Comparison of ENCODE assay signal across 18 cellular contexts in the genomic region with DNA sequence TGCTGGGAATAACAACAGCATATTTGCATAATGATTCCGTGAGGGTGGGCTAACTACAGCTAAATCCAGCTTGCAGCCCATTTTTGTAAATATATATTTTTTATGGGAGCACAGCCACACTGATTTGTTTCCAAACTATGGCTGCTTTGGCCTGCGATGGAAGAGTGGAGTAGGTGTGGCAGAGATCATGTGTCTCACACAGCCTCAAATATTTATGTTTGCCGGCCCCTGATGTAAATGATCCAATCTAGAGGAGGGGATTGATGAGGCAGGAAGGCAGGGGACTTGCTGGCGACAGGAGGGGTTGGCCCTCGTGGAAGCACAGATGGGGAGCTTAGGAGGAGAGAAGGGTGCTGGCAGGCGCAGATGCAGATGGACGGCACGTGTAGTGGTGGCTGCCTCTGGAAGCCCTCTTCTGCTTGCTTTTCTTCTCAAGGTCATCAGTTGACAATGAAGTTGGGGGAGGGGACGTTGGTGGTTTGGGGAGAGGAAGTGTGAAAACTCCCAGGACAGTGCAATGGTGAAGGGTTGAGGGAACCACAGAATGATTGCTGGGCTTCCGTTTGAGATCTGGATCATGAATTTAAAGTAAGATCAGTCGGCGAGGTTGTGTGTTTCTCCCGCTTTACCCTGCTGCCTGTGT. TPM values are rescaled to one million over a fixed set of nuclear protein-coding genes. Genes with fewer than 3 reads are reported as not detected.
DNase-seq lines count a peak whose midpoint lies in the region; TF ChIP-seq lines count a peak whose summit lies in the region.
"Had no signal": no experiment of that assay in that cellular context is flagged by ENCODE, and none has a peak within 500 bp of the region (broad histone marks: within the 10 kb centered on the region; RNA-seq: fewer than 3 reads in every experiment).

No MANE protein-coding gene starts in this region.

- TF ChIP-seq CTCF in NB4 (IDR thresholded peaks at IDR 0.05; ENCODE audit: low read depth, low read length) (no peak), neutrophil (IDR thresholded peaks at IDR 0.05) (no peak), endothelial cell (IDR thresholded peaks at IDR 0.05; ENCODE audit: unreplicated experiment) (no peak), GM10266 (IDR thresholded peaks at IDR 0.05; ENCODE audit: control insufficient read depth, insufficient read depth, low read depth, missing control alignments) (no peak)

- H3K4me3 ChIP-seq in NB4 (ENCODE audit: low read depth, low read length) = no peak overlapping the region
- peak overlapping the region in 1 of 2 experiments; percentile 28 for H3K4me3 ChIP-seq in neutrophil (ENCODE audit: low read depth in 1 of 2, low read length in 1 of 2)
- H3K4me3 ChIP-seq in CD4-positive, alpha-beta memory T cell (ENCODE audit: low read length in 2 of 2) = no peak overlapping the region
- H3K4me3 ChIP-seq: gastrocnemius medialis, left ventricle myocardium inferior, pancreas, sigmoid colon, vagina had no signal

- H3K36me3 ChIP-seq in neutrophil = no peaks in the 10 kb centered on the region
- no peaks in the 10 kb centered on the region for H3K36me3 ChIP-seq in CD4-positive, alpha-beta memory T cell (ENCODE audit: insufficient read depth, low read length)
- H3K36me3 ChIP-seq: left ventricle myocardium inferior, pancreas, sigmoid colon, vagina had no signal

- intact Hi-C loops in CD4-positive, alpha-beta memory T cell (cut with micrococcal nuclease) = no loop called here

- POLR2A ChIA-PET in CD4-positive, alpha-beta memory T cell (lab: Charles Lee; ENCODE audit: partially characterized antibody) = no interaction called here

- no peaks in the 10 kb centered on the region for H3K9me3 ChIP-seq in neutrophil
- no peaks in the 10 kb centered on the region for H3K9me3 ChIP-seq in CD4-positive, alpha-beta memory T cell (ENCODE audit: control insufficient read depth in 1 of 2, low read length in 2 of 2)
- H3K9me3 ChIP-seq: gastrocnemius medialis, left ventricle myocardium inferior, pancreas, sigmoid colon, vagina had no signal

- H3K9me3 Mint-ChIP-seq in T-helper 1 cell treated with Interleukin-12 subunit alpha and Interleukin-12 subunit beta and Interleukin-4 antibody, amounts not matched to agents 30 μg/mL and 1 μg/mL, for 36 hours = peaks cover 22% of the 10 kb centered on the region
- H3K9me3 Mint-ChIP-seq in endothelial cell (ENCODE audit: unreplicated experiment) = peaks cover 6% of the 10 kb centered on the region
- H3K9me3 Mint-ChIP-seq in CD4-positive, alpha-beta memory T cell = peaks cover 0 to 3% (median 2%) of the 10 kb centered on the region in 8 donors
- H3K9me3 Mint-ChIP-seq: CD8-positive, alpha-beta memory T cell had no signal

- no peak for DNase-seq in T-helper 1 cell
- DNase-seq in NB4 (ENCODE audit: low read depth) = peak; percentile 95
- DNase-seq in UCSD-AML1 (lab: John Stamatoyannopoulos, UW; ENCODE audit: unreplicated experiment) = peak; percentile 52
- no peak for DNase-seq in endothelial cell (ENCODE audit: low spot score)
- DNase-seq in GM10266 (ENCODE audit: extremely low spot score) = no peak
- no peak for DNase-seq in CD4-positive, alpha-beta memory T cell
- DNase-seq: activated CD4-positive, CD25-positive, alpha-beta regulatory T cell treated with anti-CD3 and anti-CD28 coated beads, Interleukin-2, amount 50 U/mL, for 72 hours; activated naive CD4-positive, alpha-beta T cell treated with anti-CD3 and anti-CD28 coated beads for 36 hours; CD8-positive, alpha-beta memory T cell; gastrocnemius medialis; left ventricle myocardium inferior; NCI-H774; pancreas; sigmoid colon had no signal

- peaks cover 24% of the 10 kb centered on the region for H3K4me1 Mint-ChIP-seq in T-helper 1 cell treated with Interleukin-12 subunit alpha and Interleukin-12 subunit beta and Interleukin-4 antibody, amounts not matched to agents 30 μg/mL and 1 μg/mL, for 36 hours (ENCODE audit: low read depth)
- peaks cover 44% of the 10 kb centered on the region for H3K4me1 Mint-ChIP-seq in endothelial cell (ENCODE audit: unreplicated experiment)
- peaks cover 8 to 13% (median 9%) of the 10 kb centered on the region in 4 donors for H3K4me1 Mint-ChIP-seq in CD4-positive, alpha-beta memory T cell

- H3K36me3 Mint-ChIP-seq in T-helper 1 cell treated with Interleukin-12 subunit alpha and Interleukin-12 subunit beta and Interleukin-4 antibody, amounts not matched to agents 30 μg/mL and 1 μg/mL, for 36 hours (ENCODE audit: low read depth) = no peaks in the 10 kb centered on the region
- H3K36me3 Mint-ChIP-seq in endothelial cell (ENCODE audit: low read depth, unreplicated experiment) = peaks cover 31% of the 10 kb centered on the region
- peaks cover 0 to 4% of the 10 kb centered on the region in 2 donors for H3K36me3 Mint-ChIP-seq in CD4-positive, alpha-beta memory T cell
- H3K36me3 Mint-ChIP-seq: CD8-positive, alpha-beta memory T cell had no signal

- no peak overlapping the region for H3K27ac Mint-ChIP-seq in T-helper 1 cell treated with Interleukin-12 subunit alpha and Interleukin-12 subunit beta and Interleukin-4 antibody, amounts not matched to agents 30 μg/mL and 1 μg/mL, for 36 hours
- H3K27ac Mint-ChIP-seq in endothelial cell (ENCODE audit: unreplicated experiment) = no peak overlapping the region
- no peak overlapping the region for H3K27ac Mint-ChIP-seq in CD4-positive, alpha-beta memory T cell
- H3K27ac Mint-ChIP-seq: activated naive CD4-positive, alpha-beta T cell treated with anti-CD3 and anti-CD28 coated beads for 36 hours had no signal

- no peak for TF ChIP-seq POLR2A in NB4 (IDR thresholded peaks at IDR 0.05; ENCODE audit: extremely low read depth, insufficient read length)

- no peaks in the 10 kb centered on the region for H3K27me3 ChIP-seq in neutrophil
- H3K27me3 ChIP-seq in CD4-positive, alpha-beta memory T cell (ENCODE audit: insufficient read depth, low read length) = no peaks in the 10 kb centered on the region
- H3K27me3 ChIP-seq: gastrocnemius medialis, pancreas, sigmoid colon, vagina had no signal

- peak overlapping the region; percentile 21 for H3K4me3 Mint-ChIP-seq in T-helper 1 cell treated with Interleukin-12 subunit alpha and Interleukin-12 subunit beta and Interleukin-4 antibody, amounts not matched to agents 30 μg/mL and 1 μg/mL, for 36 hours
- no peak overlapping the region for H3K4me3 Mint-ChIP-seq in endothelial cell (ENCODE audit: unreplicated experiment)
- H3K4me3 Mint-ChIP-seq in CD4-positive, alpha-beta memory T cell = peak overlapping the region in 1 of 8 donors; percentile 14
- H3K4me3 Mint-ChIP-seq: activated naive CD4-positive, alpha-beta T cell treated with anti-CD3 and anti-CD28 coated beads for 36 hours; CD8-positive, alpha-beta memory T cell had no signal

- H3K27ac ChIP-seq in neutrophil = peak overlapping the region; percentile 87
- H3K27ac ChIP-seq in CD4-positive, alpha-beta memory T cell (ENCODE audit: low read depth, low read length) = no peak overlapping the region
- H3K27ac ChIP-seq: gastrocnemius medialis, left ventricle myocardium inferior, pancreas, sigmoid colon, vagina had no signal

- CTCF ChIA-PET in CD4-positive, alpha-beta memory T cell (lab: Charles Lee; ENCODE audit: partially characterized antibody) = no interaction called here

- peaks cover 27 to 50% of the 10 kb centered on the region in 2 experiments for H3K4me1 ChIP-seq in neutrophil (ENCODE audit: control insufficient read depth in 1 of 2, insufficient read depth in 1 of 2, low read depth in 1 of 2, low read length in 1 of 2)
- no peaks in the 10 kb centered on the region for H3K4me1 ChIP-seq in CD4-positive, alpha-beta memory T cell (ENCODE audit: insufficient read depth, low read length)
- H3K4me1 ChIP-seq: left ventricle myocardium inferior, pancreas, sigmoid colon, vagina had no signal

- peaks cover 15% of the 10 kb centered on the region for H3K27me3 Mint-ChIP-seq in T-helper 1 cell treated with Interleukin-12 subunit alpha and Interleukin-12 subunit beta and Interleukin-4 antibody, amounts not matched to agents 30 μg/mL and 1 μg/mL, for 36 hours (ENCODE audit: low read depth)
- peaks cover 15% of the 10 kb centered on the region for H3K27me3 Mint-ChIP-seq in endothelial cell (ENCODE audit: unreplicated experiment)
- H3K27me3 Mint-ChIP-seq in CD4-positive, alpha-beta memory T cell = peaks cover 1 to 2% of the 10 kb centered on the region in 2 donors

RNA-seq across cellular contexts. Expression of gene COL13A1, which starts 15.4 kb away (rescaled TPM):
- total RNA-seq in endothelial cell (ENCODE audit: unreplicated experiment) = 22.6 TPM
- not detected for total RNA-seq in CD4-positive, alpha-beta memory T cell
- polyA plus RNA-seq in CD4-positive, alpha-beta memory T cell = not detected
- total RNA-seq: activated naive CD4-positive, alpha-beta T cell treated with anti-CD3 and anti-CD28 coated beads for 36 hours; CD8-positive, alpha-beta memory T cell; T-helper 1 cell treated with Interleukin-12 subunit alpha and Interleukin-12 subunit beta and Interleukin-4 antibody, amounts not matched to agents 30 ng/mL and 1 ng/mL, for 36 hours; vagina had no signal
- polyA plus RNA-seq: CD8-positive, alpha-beta memory T cell had no signal

Comparison
In these comparisons a context has a peak if more than half of its experiments do, and no peak if none do; other contexts are left out.
1. DNase-seq: peak in NB4 (single experiment) and UCSD-AML1 (single experiment); none in T-helper 1 cell (0 of 5), endothelial cell (single experiment), GM10266 (single experiment) and CD4-positive, alpha-beta memory T cell (0 of 5).
2. RNA of gene COL13A1, which starts 15.4 kb away (total RNA-seq): 22.6 TPM in endothelial cell (single experiment); not detected in CD4-positive, alpha-beta memory T cell; every median in the first group is over 10 times any median in the second.